ENCODE assay signal across 8 cellular contexts in genomic region chr15:58864602-58865419, GRCh38.
DNase-seq lines count a peak whose midpoint lies in the region; ATAC-seq, FAIRE-seq and TF ChIP-seq lines count a peak whose summit lies in the region.

No MANE protein-coding gene starts in this region.

- no peak for DNase-seq in CD8-positive, alpha-beta memory T cell
- DNase-seq in RWPE2 (ENCODE audit: low spot score) (peak; percentile 74), fibroblast of mammary gland (ENCODE audit: low read depth) (peak; percentile 16), neural progenitor cell (ENCODE audit: low spot score) (peak; percentile 39), D721Med (ENCODE audit: insufficient read length, low spot score) (no peak), medulla oblongata (ENCODE audit: extremely low spot score) (no peak), KBM-7 (no peak), T1000 (lab: John Stamatoyannopoulos, UW) (no peak)

- H3K9me3 ChIP-seq in CD8-positive, alpha-beta memory T cell (ENCODE audit: low read length): no peaks in the 10 kb centered on the region
- H3K9me3 ChIP-seq in RWPE2 (ENCODE audit: severe bottlenecking) (no peaks in the 10 kb centered on the region), neural progenitor cell (ENCODE audit: low read depth) (no peaks in the 10 kb centered on the region)

- peak overlapping the region in 1 of 8 donors; percentile 91 for H3K27ac Mint-ChIP-seq in CD8-positive, alpha-beta memory T cell
- H3K27ac Mint-ChIP-seq in neural progenitor cell: peak overlapping the region; percentile 61

- no peak for TF ChIP-seq CTCF in RWPE2 (IDR thresholded peaks at IDR 0.05; ENCODE audit: poor library complexity, severe bottlenecking)
- no peak for TF ChIP-seq CTCF in fibroblast of mammary gland (conservative IDR thresholded peaks at IDR 0.05; ENCODE audit: control insufficient read depth, insufficient read depth, low read depth, low read length)
- TF ChIP-seq CTCF in neural progenitor cell (IDR thresholded peaks at IDR 0.05): no peak
- TF ChIP-seq CTCF in D721Med (IDR thresholded peaks at IDR 0.05; ENCODE audit: insufficient read depth, missing control alignments): no peak

- in situ Hi-C loops in KBM-7 (cut with MboI; ENCODE audit: low pct_unique_long_range_greater_than_20kb, low sequenced_read_pairs): no loop called here

- no peaks in the 10 kb centered on the region for H3K36me3 Mint-ChIP-seq in CD8-positive, alpha-beta memory T cell
- peaks cover 8% of the 10 kb centered on the region for H3K36me3 Mint-ChIP-seq in neural progenitor cell

- H3K9ac ChIP-seq in neural progenitor cell: no peak overlapping the region

- POLR2A ChIA-PET in CD8-positive, alpha-beta memory T cell (lab: Charles Lee): interaction anchor here (0.7 kb wide), 1 partner anchor 66 kb away, joined by 3 read pairs; no protein-coding TSS in a partner anchor

- H3K27me3 ChIP-seq in CD8-positive, alpha-beta memory T cell (ENCODE audit: insufficient read depth, low read length, poor library complexity, severe bottlenecking): no peaks in the 10 kb centered on the region
- H3K27me3 ChIP-seq in RWPE2 (ENCODE audit: insufficient read depth, poor library complexity, severe bottlenecking): no peaks in the 10 kb centered on the region
- no peaks in the 10 kb centered on the region for H3K27me3 ChIP-seq in neural progenitor cell

- H3K27ac ChIP-seq in CD8-positive, alpha-beta memory T cell (ENCODE audit: low read depth, low read length): no peak overlapping the region
- H3K27ac ChIP-seq in RWPE2 (ENCODE audit: poor library complexity, severe bottlenecking) (no peak overlapping the region), neural progenitor cell (no peak overlapping the region)

- H3K4me3 Mint-ChIP-seq in CD8-positive, alpha-beta memory T cell: peak overlapping the region in 4 of 7 donors; percentile 18 to 41 (median 34)
- no peak overlapping the region for H3K4me3 Mint-ChIP-seq in neural progenitor cell

- H2AFZ ChIP-seq in neural progenitor cell (replicated peaks): peak overlapping the region; percentile 88

- no peak for FAIRE-seq in D721Med (lab: Jason Lieb, UNC)

- no peak overlapping the region for H3K4me3 ChIP-seq in CD8-positive, alpha-beta memory T cell (ENCODE audit: low read length)
- H3K4me3 ChIP-seq in RWPE2 (ENCODE audit: severe bottlenecking) (no peak overlapping the region), fibroblast of mammary gland (ENCODE audit: control insufficient read depth, low read depth, low read length) (peak overlapping the region; percentile 35), neural progenitor cell (no peak overlapping the region)

- no peaks in the 10 kb centered on the region for H3K36me3 ChIP-seq in CD8-positive, alpha-beta memory T cell (ENCODE audit: insufficient read depth, low read length)
- no peaks in the 10 kb centered on the region for H3K36me3 ChIP-seq in RWPE2 (ENCODE audit: low read depth)
- H3K36me3 ChIP-seq in neural progenitor cell: no peaks in the 10 kb centered on the region

- no peak for ATAC-seq in RWPE2 (ENCODE audit: low read depth)

- peaks cover 12 to 19% (median 18%) of the 10 kb centered on the region in 3 donors for H3K4me1 Mint-ChIP-seq in CD8-positive, alpha-beta memory T cell
- H3K4me1 Mint-ChIP-seq in neural progenitor cell: peaks cover 6% of the 10 kb centered on the region

- no peak overlapping the region for H3K4me2 ChIP-seq in neural progenitor cell

- H3K27me3 Mint-ChIP-seq in CD8-positive, alpha-beta memory T cell: peaks cover 5 to 7% of the 10 kb centered on the region in 2 donors
- peaks cover 3% of the 10 kb centered on the region for H3K27me3 Mint-ChIP-seq in neural progenitor cell (ENCODE audit: insufficient read depth, low read depth)

- H4K20me1 ChIP-seq in neural progenitor cell (ENCODE audit: low read depth): no peaks in the 10 kb centered on the region

- H3F3A ChIP-seq in neural progenitor cell (ENCODE audit: low read depth): no peaks in the 10 kb centered on the region

- CTCF ChIA-PET in CD8-positive, alpha-beta memory T cell (lab: Charles Lee): interaction anchor here (0.8 kb wide), 2 partner anchors 11 to 637 kb away, joined by 3 read pairs; no protein-coding TSS in a partner anchor

- H3K4me1 ChIP-seq in CD8-positive, alpha-beta memory T cell (ENCODE audit: insufficient read depth, low read length): no peaks in the 10 kb centered on the region
- H3K4me1 ChIP-seq in RWPE2 (ENCODE audit: insufficient read depth, poor library complexity, severe bottlenecking) (no peaks in the 10 kb centered on the region), neural progenitor cell (no peaks in the 10 kb centered on the region)

- no peaks in the 10 kb centered on the region for H3K9me3 Mint-ChIP-seq in CD8-positive, alpha-beta memory T cell
- no peaks in the 10 kb centered on the region for H3K9me3 Mint-ChIP-seq in neural progenitor cell

- no peaks in the 10 kb centered on the region for H3K79me2 ChIP-seq in neural progenitor cell (ENCODE audit: low read depth)

Comparison
In these comparisons a context has a peak if more than half of its experiments do, and no peak if none do; other contexts are left out.
1. DNase-seq: peak in RWPE2 (single experiment), fibroblast of mammary gland (single experiment) and neural progenitor cell (single experiment); none in CD8-positive, alpha-beta memory T cell (0 of 5), D721Med (single experiment), medulla oblongata (single experiment), KBM-7 (single experiment) and T1000 (single experiment).